ENCODE assay signal across 23 cellular contexts in the genomic region with DNA sequence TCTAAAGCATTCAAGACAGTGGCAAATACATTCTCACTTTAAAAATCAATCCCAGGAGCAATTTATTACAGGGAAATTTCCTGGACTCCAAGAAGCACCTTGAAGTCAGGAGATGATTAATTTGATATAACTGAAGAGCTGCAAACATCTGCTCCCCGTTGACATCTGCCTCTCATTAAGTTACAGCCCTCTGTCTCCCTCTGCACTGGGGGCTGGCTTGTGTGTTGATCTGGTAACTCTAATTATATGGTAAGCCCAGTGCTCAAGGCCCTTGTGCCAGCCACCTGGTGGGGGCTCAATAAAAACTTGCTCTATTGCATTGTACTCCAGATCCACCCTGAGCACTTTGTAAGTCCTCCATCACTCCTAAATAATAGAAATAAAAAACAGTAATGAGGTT.
DNase-seq lines count a peak whose midpoint lies in the region; ATAC-seq lines count a peak whose summit lies in the region.
"Had no signal": no experiment of that assay in that cellular context is flagged by ENCODE, and none has a peak within 500 bp of the region (broad histone marks: within the 10 kb centered on the region; RNA-seq: fewer than 3 reads in every experiment).

No MANE protein-coding gene starts in this region.

- no peak for ATAC-seq in aorta (ENCODE audit: low FRiP score)
- ATAC-seq in HG03378 (IDR thresholded peaks at IDR 0.05; ENCODE audit: unreplicated experiment) = no peak
- ATAC-seq in GM19328 (IDR thresholded peaks at IDR 0.05; ENCODE audit: unreplicated experiment) = no peak
- ATAC-seq: activated CD8-positive, alpha-beta T cell treated with anti-CD3 and anti-CD28 coated beads, Interleukin-2, amount 10 ng/mL, durations not matched to agents 7 days and 5 days; GM12878 had no signal

- H3K9me3 ChIP-seq in aorta (ENCODE audit: control insufficient read depth, low read length) = no peaks in the 10 kb centered on the region
- H3K9me3 ChIP-seq: BLaER1, MG63, right atrium auricular region, SJSA1 had no signal

- intact Hi-C loops in aorta (cut with DNase I) = no loop called here

- H3K27me3 ChIP-seq in aorta (ENCODE audit: control insufficient read depth in 1 of 2, insufficient read depth in 2 of 2, low read length in 1 of 2) = no peaks in the 10 kb centered on the region
- H3K27me3 ChIP-seq: BLaER1, MG63, right atrium auricular region, SJSA1 had no signal

- peak; percentile 89 for DNase-seq in COR-L47 (lab: John Stamatoyannopoulos, UW)
- peak; percentile 99 for DNase-seq in NCI-H1417 treated with DMSO at 0.1 percent for 48 hours (lab: John Stamatoyannopoulos, UW)
- peak; percentile 95 for DNase-seq in NCI-H345 treated with DMSO at 0.1 percent for 48 hours (lab: John Stamatoyannopoulos, UW; ENCODE audit: unreplicated experiment)
- peak; percentile 77 for DNase-seq in SHP77 treated with DMSO at 0.1 percent for 48 hours (lab: John Stamatoyannopoulos, UW)
- no peak for DNase-seq in epidermal melanocyte (ENCODE audit: insufficient read length, low spot score)
- no peak for DNase-seq in aorta
- DNase-seq: activated CD4-positive, CD25-positive, alpha-beta regulatory T cell; activated CD8-positive, alpha-beta T cell treated with anti-CD3 and anti-CD28 coated beads, Interleukin-2, amount 10 ng/mL, durations not matched to agents 7 days and 5 days; activated T-cell treated with anti-CD3 and anti-CD28 coated beads, Interleukin-2, amount 50 U/mL, for 1 hour; cortex of kidney; DMS53; mesenchymal stem cell; MG63; naive B cell; NCI-H446 treated with DMSO at 0.1 percent for 48 hours; PC-9; stimulated activated CD4-positive, alpha-beta T cell treated with anti-CD3 and anti-CD28 coated beads, Interleukin-12 subunit alpha, Interleukin-12 subunit beta, amount 100 ng/mL, for 4 hours had no signal

- no peak overlapping the region for H3K4me3 ChIP-seq in aorta (ENCODE audit: low read length in 2 of 2)
- H3K4me3 ChIP-seq: BLaER1, GM12878, MG63, PC-9, right atrium auricular region, SJSA1 had no signal

- no peaks in the 10 kb centered on the region for H3K4me1 ChIP-seq in aorta (ENCODE audit: control insufficient read depth in 1 of 2, insufficient read depth in 2 of 2, low read length in 2 of 2)
- H3K4me1 ChIP-seq: BLaER1, SJSA1 had no signal

- H3K27ac ChIP-seq in aorta (ENCODE audit: low read depth in 1 of 2, low read length in 2 of 2) = no peak overlapping the region
- H3K27ac ChIP-seq: BLaER1, PC-9, right atrium auricular region, SJSA1 had no signal

- WGBS in aorta, 2 donors = 9 to 21% methylated on average over 1 of the region's 1 CpG

- no peaks in the 10 kb centered on the region for H3K36me3 ChIP-seq in aorta (ENCODE audit: control insufficient read depth in 1 of 2, insufficient read depth in 2 of 2, low read length in 1 of 2)
- H3K36me3 ChIP-seq: BLaER1, MG63, right atrium auricular region, SJSA1 had no signal

Comparison
In these comparisons a context has a peak if more than half of its experiments do, and no peak if none do; other contexts are left out.
1. DNase-seq: peak in COR-L47 (single experiment), NCI-H1417 treated with DMSO at 0.1 percent for 48 hours (single experiment), NCI-H345 treated with DMSO at 0.1 percent for 48 hours (single experiment) and SHP77 treated with DMSO at 0.1 percent for 48 hours (single experiment); none in epidermal melanocyte (single experiment) and aorta (0 of 2).